In the genomic region with DNA sequence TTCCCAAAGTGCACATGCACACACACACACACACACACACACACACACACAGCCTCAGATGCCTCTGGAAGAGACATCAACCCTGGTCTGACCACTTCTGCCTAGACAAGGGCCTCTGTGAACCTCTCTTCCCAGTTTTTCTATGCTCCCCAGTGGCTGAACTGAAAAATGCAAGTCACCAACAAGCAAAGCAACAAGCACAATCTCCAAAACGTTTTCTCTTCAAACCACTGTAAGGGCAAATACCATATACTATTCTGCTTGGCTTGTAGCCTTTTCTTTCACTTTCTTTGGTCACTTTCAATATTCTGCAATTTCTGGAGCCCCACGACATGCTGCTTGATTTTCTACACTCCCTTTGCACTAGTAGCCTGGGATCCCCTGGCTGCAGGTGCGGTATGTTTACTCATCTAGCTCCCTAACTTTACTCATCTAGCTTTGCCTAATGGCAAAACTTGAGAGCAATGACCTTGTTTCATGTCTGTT, we compare ENCODE assay signal across 8 cellular contexts.
DNase-seq lines count a peak whose midpoint lies in the region; ATAC-seq lines count a peak whose summit lies in the region.

No MANE protein-coding gene starts in this region.

- no peak overlapping the region for H2BK120ac ChIP-seq in mesenchymal stem cell (ENCODE audit: low read depth, low read length)

- peak overlapping the region; percentile 28 for H3K27ac ChIP-seq in mesenchymal stem cell (ENCODE audit: low read length, poor library complexity, severe bottlenecking)
- no peak overlapping the region for H3K27ac ChIP-seq in effector memory CD4-positive, alpha-beta T cell (ENCODE audit: insufficient read depth, low read length, poor library complexity, severe bottlenecking)

- H3K27me3 ChIP-seq in mesenchymal stem cell (ENCODE audit: control insufficient read depth in 1 of 2, insufficient read depth in 1 of 2, low read length in 2 of 2): no peaks in the 10 kb centered on the region
- no peaks in the 10 kb centered on the region for H3K27me3 ChIP-seq in effector memory CD4-positive, alpha-beta T cell (replicated peaks; ENCODE audit: control insufficient read depth, insufficient read depth, low read length, poor library complexity, severe bottlenecking)

- H3K4ac ChIP-seq in mesenchymal stem cell (ENCODE audit: low read depth in 1 of 2, low read length in 2 of 2): peak overlapping the region in 1 of 2 experiments; percentile 69

- H4K8ac ChIP-seq in mesenchymal stem cell (ENCODE audit: low read length): no peak overlapping the region

- no peak overlapping the region for H2BK15ac ChIP-seq in mesenchymal stem cell (ENCODE audit: low read depth, poor library complexity, severe bottlenecking)

- no peak overlapping the region for H2AFZ ChIP-seq in mesenchymal stem cell (ENCODE audit: low read depth, low read length)

- peaks cover 16% of the 10 kb centered on the region for H3K4me1 ChIP-seq in mesenchymal stem cell (ENCODE audit: control insufficient read depth, insufficient read depth, low read depth, low read length)
- H3K4me1 ChIP-seq in effector memory CD4-positive, alpha-beta T cell (ENCODE audit: control insufficient read depth, insufficient read depth, low read length, poor library complexity, severe bottlenecking): no peaks in the 10 kb centered on the region

- no peak overlapping the region for H4K91ac ChIP-seq in mesenchymal stem cell (ENCODE audit: low read length)

- H3K79me1 ChIP-seq in mesenchymal stem cell (replicated peaks; ENCODE audit: low read length, poor library complexity, severe bottlenecking): no peaks in the 10 kb centered on the region

- H2AK5ac ChIP-seq in mesenchymal stem cell (ENCODE audit: low read length, severe bottlenecking): no peak overlapping the region

- DNase-seq in SIG-M5 treated with dmso at 0.1 percent for 504 hours (lab: John Stamatoyannopoulos, UW; ENCODE audit: unreplicated experiment) (peak; percentile 50), SIG-M5 (lab: John Stamatoyannopoulos, UW) (no peak), NAMALWA (ENCODE audit: low spot score) (peak; percentile 47), cerebellar cortex (ENCODE audit: low spot score) (peak; percentile 37), mesenchymal stem cell (peak; percentile 77)
- no peak for DNase-seq in activated CD4-positive, alpha-beta T cell treated with anti-CD3 and anti-CD28 coated beads for 1 hour
- no peak for DNase-seq in effector memory CD4-positive, alpha-beta T cell

- no peak overlapping the region for H3K23ac ChIP-seq in mesenchymal stem cell (ENCODE audit: low read length in 2 of 2)

- H3K14ac ChIP-seq in mesenchymal stem cell (ENCODE audit: low read length in 2 of 2): peak overlapping the region in 1 of 2 experiments; percentile 32

- H3K36me3 ChIP-seq in mesenchymal stem cell (ENCODE audit: control insufficient read depth in 1 of 2, insufficient read depth in 2 of 2, low read depth in 1 of 2, low read length in 2 of 2): peaks cover 0 to 5% of the 10 kb centered on the region in 2 experiments
- H3K36me3 ChIP-seq in effector memory CD4-positive, alpha-beta T cell (ENCODE audit: control insufficient read depth, insufficient read depth, low read length): no peaks in the 10 kb centered on the region

- peak; percentile 74 for ATAC-seq in HG02610 (IDR thresholded peaks at IDR 0.05; ENCODE audit: unreplicated experiment)

- H3K18ac ChIP-seq in mesenchymal stem cell (ENCODE audit: low read depth in 1 of 2, low read length in 2 of 2): peak overlapping the region in 1 of 2 experiments; percentile 93

- H3K9me3 ChIP-seq in mesenchymal stem cell (ENCODE audit: control insufficient read depth, low read length): no peaks in the 10 kb centered on the region
- no peaks in the 10 kb centered on the region for H3K9me3 ChIP-seq in effector memory CD4-positive, alpha-beta T cell (ENCODE audit: control insufficient read depth, low read length)

- no peak overlapping the region for H3K4me2 ChIP-seq in mesenchymal stem cell (ENCODE audit: low read length, poor library complexity, severe bottlenecking)

- H3K9ac ChIP-seq in mesenchymal stem cell (ENCODE audit: low read length): peak overlapping the region; percentile 13

- H2BK12ac ChIP-seq in mesenchymal stem cell (ENCODE audit: low read length in 2 of 2): peak overlapping the region in 1 of 2 experiments; percentile 39

- 37% methylated on average over 3 of the region's 3 CpGs for WGBS in mesenchymal stem cell

- no peak overlapping the region for H3K4me3 ChIP-seq in mesenchymal stem cell (ENCODE audit: insufficient read depth in 1 of 2, low read depth in 1 of 2, low read length in 2 of 2)
- no peak overlapping the region for H3K4me3 ChIP-seq in effector memory CD4-positive, alpha-beta T cell (ENCODE audit: insufficient read depth, low read depth, low read length, poor library complexity, severe bottlenecking)

- H2BK5ac ChIP-seq in mesenchymal stem cell (ENCODE audit: low read depth, low read length, poor library complexity, severe bottlenecking): no peak overlapping the region

Comparison
In these comparisons a context has a peak if more than half of its experiments do, and no peak if none do; other contexts are left out.
1. DNase-seq: peak in SIG-M5 treated with dmso at 0.1 percent for 504 hours (single experiment), NAMALWA (single experiment), cerebellar cortex (single experiment) and mesenchymal stem cell (single experiment); none in SIG-M5 (single experiment), activated CD4-positive, alpha-beta T cell treated with anti-CD3 and anti-CD28 coated beads for 1 hour (single experiment) and effector memory CD4-positive, alpha-beta T cell (0 of 3).